8 cellular contexts compared by ENCODE assay signal in genomic region chrX:51743179-51743957, GRCh38. TPM values are rescaled to one million over a fixed set of nuclear protein-coding genes. Genes with fewer than 3 reads are reported as not detected.
DNase-seq lines count a peak whose midpoint lies in the region; ATAC-seq and TF ChIP-seq lines count a peak whose summit lies in the region.

Gene GSPT2 (plus strand): TSS chrX:51743442. CDS start chrX:51743627, 185 bp downstream.

- peak within 1 kb of the TSS; percentile 88 for H3K4me3 Mint-ChIP-seq in activated T-helper 17 cell treated with anti-CD3 and anti-CD28 coated beads, Interleukin-2, amount 50 U/mL, for 72 hours

- H3K27ac ChIP-seq in AG04450 (ENCODE audit: low read depth, low read length) (peak within 1 kb of the TSS; percentile 77), foreskin keratinocyte (no peak within 1 kb of the TSS)

- H3K36me3 Mint-ChIP-seq in activated T-helper 17 cell treated with anti-CD3 and anti-CD28 coated beads, Interleukin-2, amount 50 U/mL, for 72 hours (ENCODE audit: low read depth) = peaks cover 21% of the 10 kb centered on the region

- DNase-seq in AG04450 (ENCODE audit: low read depth, low spot score) (peak; percentile 34), NOMO-1 treated with DMSO at 0.1 percent for 48 hours (lab: John Stamatoyannopoulos, UW; ENCODE audit: unreplicated experiment) (peak; percentile 39), foreskin keratinocyte (peak in 1 of 2 donors; percentile 38), stromal cell of bone marrow (ENCODE audit: low read depth) (peak; percentile 61)

- H3K9me3 ChIP-seq in AG04450 (ENCODE audit: control insufficient read depth, insufficient read depth, low read length) (no peaks in the 10 kb centered on the region; the same call in 1 of the 2 replicates), neuron (ENCODE audit: low read length) (no peaks in the 10 kb centered on the region)

- no peaks in the 10 kb centered on the region for H3K27me3 ChIP-seq in AG04450 (ENCODE audit: control insufficient read depth, insufficient read depth, low read length)
- no peaks in the 10 kb centered on the region for H3K27me3 ChIP-seq in foreskin keratinocyte
- peaks cover 6% of the 10 kb centered on the region for H3K27me3 ChIP-seq in neuron (ENCODE audit: insufficient read depth, low read length)

- peaks cover 8% of the 10 kb centered on the region for H3K9me3 Mint-ChIP-seq in activated T-helper 17 cell treated with anti-CD3 and anti-CD28 coated beads, Interleukin-2, amount 50 U/mL, for 72 hours

- H3K36me3 ChIP-seq in neuron (ENCODE audit: insufficient read depth, low read length) = peaks cover 18% of the 10 kb centered on the region

- POLR2A ChIA-PET in AG04450 (lab: Yijun Ruan, JAX) = interaction anchor here (0.7 to 1.0 kb wide), 3 partner anchors 150 to 256 kb away, joined by 3 to 4 read pairs (median 4); partner anchors contain the start of gene MAGED1

- H3K4me1 Mint-ChIP-seq in activated T-helper 17 cell treated with anti-CD3 and anti-CD28 coated beads, Interleukin-2, amount 50 U/mL, for 72 hours = peaks cover 4% of the 10 kb centered on the region

- peak within 1 kb of the TSS; percentile 8 for H2AFZ ChIP-seq in neuron (ENCODE audit: low read depth, low read length)

- CTCF ChIA-PET in AG04450 (lab: Charles Lee) = no interaction called here

- ATAC-seq in GM18868 (IDR thresholded peaks at IDR 0.05; ENCODE audit: unreplicated experiment) (peak; percentile 97), HG03108 (IDR thresholded peaks at IDR 0.05; ENCODE audit: unreplicated experiment) (peak; percentile 91), foreskin keratinocyte (peak; percentile 85)
- ATAC-seq in activated T-helper 17 cell treated with anti-CD3 and anti-CD28 coated beads, Interleukin-2, amount 50 U/mL, for 72 hours (replicated peaks) = peak; percentile 99

- H3K4me3 ChIP-seq in AG04450 (ENCODE audit: low read depth, low read length) (peak within 1 kb of the TSS; percentile 79), neuron (ENCODE audit: low read length) (peak within 1 kb of the TSS; percentile 69)

- H3K4me1 ChIP-seq in foreskin keratinocyte (no peaks in the 10 kb centered on the region), neuron (ENCODE audit: insufficient read depth, low read length) (peaks cover 8% of the 10 kb centered on the region)

- TF ChIP-seq CTCF in AG04450 (IDR thresholded peaks at IDR 0.05; ENCODE audit: low read depth, low read length) (no peak), foreskin keratinocyte (conservative IDR thresholded peaks at IDR 0.05) (no peak)

- peak within 1 kb of the TSS; percentile 86 for H3K27ac Mint-ChIP-seq in activated T-helper 17 cell treated with anti-CD3 and anti-CD28 coated beads, Interleukin-2, amount 50 U/mL, for 72 hours

- H3K27me3 Mint-ChIP-seq in activated T-helper 17 cell treated with anti-CD3 and anti-CD28 coated beads, Interleukin-2, amount 50 U/mL, for 72 hours = no peaks in the 10 kb centered on the region

RNA-seq across cellular contexts. Expression of gene GSPT2, which starts in this region (rescaled TPM):
- polyA plus RNA-seq in AG04450 (2011; rRNA removed) = 8.6 and 10.6 TPM in 2 replicates
- polyA minus RNA-seq in AG04450 (2011; rRNA and poly(A)+ RNA removed) = 2.6 and 5.6 TPM in 2 replicates
- total RNA-seq in activated T-helper 17 cell treated with anti-CD3 and anti-CD28 coated beads, Interleukin-2, amount 50 U/mL, for 72 hours = 1 to 10 TPM; 8.0 to 9.1 TPM
- 4.1 and 4.4 TPM in 2 replicates for total RNA-seq in foreskin keratinocyte
- 2.3 and 2.6 TPM in 2 replicates for polyA plus RNA-seq in foreskin keratinocyte
